22 cellular contexts compared by ENCODE assay signal in genomic region chr5:96172436-96172835, GRCh38.
DNase-seq lines count a peak whose midpoint lies in the region; FAIRE-seq lines count a peak whose summit lies in the region.
"Had no signal": no experiment of that assay in that cellular context is flagged by ENCODE, and none has a peak within 500 bp of the region (broad histone marks: within the 10 kb centered on the region; RNA-seq: fewer than 3 reads in every experiment).

No MANE protein-coding gene starts in this region.

- FAIRE-seq in HTR-8/SVneo (lab: Jason Lieb, UNC) = no peak
- FAIRE-seq: small intestine had no signal

- peak; percentile 58 for DNase-seq in AG20443 (ENCODE audit: low spot score)
- DNase-seq in LHCN-M2 (ENCODE audit: low read depth) = peak; percentile 79
- peak; percentile 70 for DNase-seq in dedifferentiated amniotic fluid mesenchymal stem cell (ENCODE audit: extremely low spot score)
- peak; percentile 49 for DNase-seq in myocyte (ENCODE audit: low read depth)
- DNase-seq in RKO (ENCODE audit: low spot score) = no peak
- no peak for DNase-seq in HTR-8/SVneo (ENCODE audit: insufficient read length, low spot score)
- DNase-seq in HuH-7 (ENCODE audit: low spot score) = no peak
- DNase-seq in NCI-H1105 treated with DMSO at 0.1 percent for 48 hours (lab: John Stamatoyannopoulos, UW) = no peak
- DNase-seq: activated CD4-positive, alpha-beta T cell treated with anti-CD3 and anti-CD28 coated beads for 4 hours; AML-193; aorta; COR-L47; head of caudate nucleus; immature natural killer cell; naive thymus-derived CD4-positive, alpha-beta T cell; NCI-H1436; NCI-H82; Peyer's patch; posterior cingulate gyrus; small intestine; stimulated activated CD4-positive, alpha-beta T cell treated with anti-CD3 and anti-CD28 coated beads, Interleukin-4, amount 100 ng/mL, for 24 hours; uterus had no signal

Comparison
In these comparisons a context has a peak if more than half of its experiments do, and no peak if none do; other contexts are left out.
1. DNase-seq: peak in AG20443 (single experiment), LHCN-M2 (single experiment), dedifferentiated amniotic fluid mesenchymal stem cell (single experiment) and myocyte (single experiment); none in RKO (single experiment), HTR-8/SVneo (single experiment), HuH-7 (single experiment) and NCI-H1105 treated with DMSO at 0.1 percent for 48 hours (single experiment).